In genomic region chr1:109163549-109163948, GRCh38 we compare ENCODE assay signal across 17 cellular contexts.
"Had no signal": no experiment of that assay in that cellular context is flagged by ENCODE, and none has a peak within 500 bp of the region (broad histone marks: within the 10 kb centered on the region; RNA-seq: fewer than 3 reads in every experiment).

No MANE protein-coding gene starts in this region.

- H3K27me3 Mint-ChIP-seq: activated CD4-positive, alpha-beta T cell treated with anti-CD3 and anti-CD28 coated beads, Interleukin-2, amount 10 ng/mL, durations not matched to agents 24 days and 14 days; activated naive CD8-positive, alpha-beta T cell had no signal

- H3K9me3 Mint-ChIP-seq: activated CD4-positive, alpha-beta T cell treated with anti-CD3 and anti-CD28 coated beads, Interleukin-2, amount 10 ng/mL, durations not matched to agents 24 days and 14 days; activated T-cell treated with anti-CD3 and anti-CD28 coated beads, Interleukin-2, amount 50 U/mL, for 72 hours; neural crest cell had no signal

- ATAC-seq: psoas muscle had no signal

- H3K4me1 ChIP-seq: psoas muscle, testis had no signal

- H3K4me3 ChIP-seq: coronary artery, esophagus squamous epithelium, lower lobe of right lung, psoas muscle, stomach, testis had no signal

- H3K36me3 ChIP-seq: esophagus squamous epithelium, lower lobe of right lung had no signal

- H3K4me3 Mint-ChIP-seq: activated CD4-positive, alpha-beta T cell treated with anti-CD3 and anti-CD28 coated beads, Interleukin-2, amount 10 ng/mL, durations not matched to agents 24 days and 14 days; activated naive CD8-positive, alpha-beta T cell; activated T-cell treated with anti-CD3 and anti-CD28 coated beads, Interleukin-2, amount 50 U/mL, for 72 hours; neural crest cell had no signal

- H3K9me3 ChIP-seq: esophagus squamous epithelium, lower lobe of right lung, psoas muscle, stomach, testis had no signal

- H3K27ac ChIP-seq: psoas muscle, testis had no signal

- H3K27ac Mint-ChIP-seq: activated CD4-positive, alpha-beta T cell treated with anti-CD3 and anti-CD28 coated beads, Interleukin-2, amount 10 ng/mL, durations not matched to agents 24 days and 14 days; activated naive CD8-positive, alpha-beta T cell; activated T-cell treated with anti-CD3 and anti-CD28 coated beads, Interleukin-2, amount 50 U/mL, for 72 hours had no signal

- DNase-seq: activated CD4-positive, alpha-beta T cell treated with anti-CD3 and anti-CD28 coated beads, Interleukin-2, amount 10 ng/mL, durations not matched to agents 24 days and 14 days; activated CD4-positive, CD25-positive, alpha-beta regulatory T cell; activated CD8-positive, alpha-beta memory T cell treated with anti-CD3 and anti-CD28 coated beads, Interleukin-2, amount 50 U/mL, for 48 hours; activated gamma-delta T cell; activated T-cell treated with anti-CD3 and anti-CD28 coated beads, Interleukin-2, amount 50 U/mL, for 72 hours; amniotic stem cell; central memory CD4-positive, alpha-beta T cell; effector CD4-positive, alpha-beta T cell; esophagus squamous epithelium; glutamatergic neuron; lower lobe of right lung; psoas muscle; stomach had no signal

- H3K27me3 ChIP-seq: esophagus squamous epithelium, stomach, testis had no signal
